Comparison of ENCODE assay signal across 16 cellular contexts in the genomic region with DNA sequence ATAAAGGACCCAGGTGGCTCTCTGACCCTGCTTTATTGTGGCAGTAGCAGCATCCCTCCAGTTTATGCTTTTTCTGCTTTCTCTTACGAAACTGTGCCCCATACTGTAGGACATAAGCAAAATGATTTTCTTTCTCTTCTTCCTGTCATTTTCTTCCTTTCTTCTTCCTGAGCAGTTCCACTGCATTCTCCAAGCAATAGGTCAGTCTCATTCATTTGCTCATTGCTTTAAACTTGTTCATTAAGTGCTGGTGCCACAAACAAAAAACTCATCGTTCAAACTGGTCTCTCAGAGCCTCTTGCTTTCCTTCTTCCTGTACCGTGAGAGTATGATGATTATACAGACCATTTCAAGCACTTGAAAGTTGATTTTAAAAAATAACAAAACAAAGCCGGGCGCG.
DNase-seq lines count a peak whose midpoint lies in the region; ATAC-seq and TF ChIP-seq lines count a peak whose summit lies in the region.
"Had no signal": no experiment of that assay in that cellular context is flagged by ENCODE, and none has a peak within 500 bp of the region (broad histone marks: within the 10 kb centered on the region; RNA-seq: fewer than 3 reads in every experiment).

No MANE protein-coding gene starts in this region.

- H3K4me3 ChIP-seq in fibroblast of lung (replicated peaks in 1 of 4; ENCODE audit: control extremely low read depth in 1 of 4, insufficient read depth in 1 of 4, low read depth in 3 of 4, low read length in 4 of 4) = peak overlapping the region in 1 of 4 experiments; percentile 1
- H3K4me3 ChIP-seq: colonic mucosa had no signal

- TF ChIP-seq CTCF in VCaP (conservative IDR thresholded peaks at IDR 0.05) (no peak), fibroblast of lung (conservative IDR thresholded peaks at IDR 0.05 in 1 of 2, IDR thresholded peaks at IDR 0.05 in 1 of 2; ENCODE audit: low read depth in 1 of 2, low read length in 2 of 2) (no peak)

- no peak for DNase-seq in T-helper 2 cell treated with Interferon-gamma antibody and Interleukin-4, amounts not matched to agents 5 μg/mL and 100 μg/mL, for 36 hours (ENCODE audit: low spot score)
- DNase-seq in T-helper 2 cell (no peak), fibroblast of lung (ENCODE audit: low read depth in 2 of 2) (peak; percentile 51 to 60), sciatic nerve (ENCODE audit: low spot score) (no peak), GM19240 (ENCODE audit: insufficient read length, low spot score) (no peak)
- DNase-seq in stimulated activated effector memory CD8-positive, alpha-beta T cell treated with anti-CD3 and anti-CD28 coated beads, Interleukin-12 subunit alpha, Interleukin-12 subunit beta, amount 100 ng/mL, for 72 hours (ENCODE audit: low spot score in 2 of 2) = no peak
- DNase-seq: activated CD4-positive, alpha-beta T cell treated with anti-CD3 and anti-CD28 coated beads for 1 hour; colonic mucosa; DMS79 treated with DMSO at 0.1 percent for 48 hours; foreskin fibroblast; occipital lobe; Right ventricle myocardium superior; stimulated activated CD4-positive, alpha-beta T cell treated with anti-CD3 and anti-CD28 coated beads, Interleukin-2, amount 100 ng/mL, for 48 hours had no signal

- no peak for ATAC-seq in stimulated activated effector memory CD8-positive, alpha-beta T cell treated with anti-CD3 and anti-CD28 coated beads, Interleukin-12 subunit alpha, Interleukin-12 subunit beta, amount 100 ng/mL, for 72 hours
- no peak for ATAC-seq in sciatic nerve
- no peak for ATAC-seq in HG03045 (IDR thresholded peaks at IDR 0.05; ENCODE audit: unreplicated experiment)

- intact Hi-C loops in sciatic nerve (cut with DNase I) = no loop called here

- peaks cover 3% of the 10 kb centered on the region for H3K79me2 ChIP-seq in fibroblast of lung (ENCODE audit: control insufficient read depth, insufficient read depth, low read length)

- H3K9me3 Mint-ChIP-seq in T-helper 2 cell treated with Interferon-gamma antibody and Interleukin-4, amounts not matched to agents 5 μg/mL and 100 μg/mL, for 36 hours = no peaks in the 10 kb centered on the region
- no peaks in the 10 kb centered on the region for H3K9me3 Mint-ChIP-seq in stimulated activated effector memory CD8-positive, alpha-beta T cell treated with anti-CD3 and anti-CD28 coated beads, Interleukin-12 subunit alpha, Interleukin-12 subunit beta, amount 100 ng/mL, for 72 hours

- peaks cover 9% of the 10 kb centered on the region for H3K4me1 Mint-ChIP-seq in T-helper 2 cell treated with Interferon-gamma antibody and Interleukin-4, amounts not matched to agents 5 μg/mL and 100 μg/mL, for 36 hours (ENCODE audit: low read depth)
- peaks cover 33% of the 10 kb centered on the region for H3K4me1 Mint-ChIP-seq in stimulated activated effector memory CD8-positive, alpha-beta T cell treated with anti-CD3 and anti-CD28 coated beads, Interleukin-12 subunit alpha, Interleukin-12 subunit beta, amount 100 ng/mL, for 72 hours

- H3K4me3 Mint-ChIP-seq in T-helper 2 cell treated with Interferon-gamma antibody and Interleukin-4, amounts not matched to agents 5 μg/mL and 100 μg/mL, for 36 hours = no peak overlapping the region
- peak overlapping the region; percentile 14 for H3K4me3 Mint-ChIP-seq in stimulated activated effector memory CD8-positive, alpha-beta T cell treated with anti-CD3 and anti-CD28 coated beads, Interleukin-12 subunit alpha, Interleukin-12 subunit beta, amount 100 ng/mL, for 72 hours

- H3K36me3 Mint-ChIP-seq in T-helper 2 cell treated with Interferon-gamma antibody and Interleukin-4, amounts not matched to agents 5 μg/mL and 100 μg/mL, for 36 hours (ENCODE audit: low read depth) = peaks cover 2% of the 10 kb centered on the region
- no peaks in the 10 kb centered on the region for H3K36me3 Mint-ChIP-seq in stimulated activated effector memory CD8-positive, alpha-beta T cell treated with anti-CD3 and anti-CD28 coated beads, Interleukin-12 subunit alpha, Interleukin-12 subunit beta, amount 100 ng/mL, for 72 hours

- H3K9ac ChIP-seq in fibroblast of lung (ENCODE audit: insufficient read depth, low read length) = no peak overlapping the region

- H3K27ac Mint-ChIP-seq in T-helper 2 cell treated with Interferon-gamma antibody and Interleukin-4, amounts not matched to agents 5 μg/mL and 100 μg/mL, for 36 hours = peak overlapping the region; percentile 19
- H3K27ac Mint-ChIP-seq in stimulated activated effector memory CD8-positive, alpha-beta T cell treated with anti-CD3 and anti-CD28 coated beads, Interleukin-12 subunit alpha, Interleukin-12 subunit beta, amount 100 ng/mL, for 72 hours = peak overlapping the region; percentile 66
- H3K27ac Mint-ChIP-seq: activated T-helper 2 cell treated with anti-CD3 and anti-CD28 coated beads, Interferon-gamma antibody, Interleukin-2, Interleukin-4, amounts not matched to agents 10 μg/mL and 5 μg/mL and 100 μg/mL, durations not matched to agents 14 hours and 24 hours and 36 hours had no signal

- no peaks in the 10 kb centered on the region for H4K20me1 ChIP-seq in fibroblast of lung (ENCODE audit: control insufficient read depth, extremely low read depth, insufficient read depth, low read length)

- no peaks in the 10 kb centered on the region for H3K9me3 ChIP-seq in fibroblast of lung (ENCODE audit: control insufficient read depth, insufficient read depth, low read depth, low read length)
- H3K9me3 ChIP-seq: colonic mucosa had no signal

- no peaks in the 10 kb centered on the region for H3K36me3 ChIP-seq in fibroblast of lung (ENCODE audit: control insufficient read depth, insufficient read depth, low read length)
- H3K36me3 ChIP-seq: colonic mucosa had no signal

- peak overlapping the region; percentile 4 for H3K4me2 ChIP-seq in fibroblast of lung (ENCODE audit: extremely low read depth, insufficient read depth, low read length)

- H3K27me3 Mint-ChIP-seq in T-helper 2 cell treated with Interferon-gamma antibody and Interleukin-4, amounts not matched to agents 5 μg/mL and 100 μg/mL, for 36 hours (ENCODE audit: low read depth) = no peaks in the 10 kb centered on the region

- H3K27ac ChIP-seq in VCaP = peak overlapping the region; percentile 38; the same call in 1 of the 2 replicates
- peak overlapping the region; percentile 64 for H3K27ac ChIP-seq in fibroblast of lung (ENCODE audit: insufficient read depth, low read length)
- H3K27ac ChIP-seq: colonic mucosa had no signal

- no peaks in the 10 kb centered on the region for H3K27me3 ChIP-seq in fibroblast of lung (ENCODE audit: control insufficient read depth, insufficient read depth, low read length)
- H3K27me3 ChIP-seq: colonic mucosa had no signal

- peak overlapping the region; percentile 60 for H2AFZ ChIP-seq in fibroblast of lung (ENCODE audit: low read length)

- peaks cover 8% of the 10 kb centered on the region for H3K4me1 ChIP-seq in fibroblast of lung (ENCODE audit: control insufficient read depth, extremely low read depth, insufficient read depth, low read length)

Comparison
In these comparisons a context has a peak if more than half of its experiments do, and no peak if none do; other contexts are left out.
1. DNase-seq: peak in fibroblast of lung (2 of 2); none in T-helper 2 cell treated with Interferon-gamma antibody and Interleukin-4, amounts not matched to agents 5 μg/mL and 100 μg/mL, for 36 hours (single experiment), T-helper 2 cell (0 of 5), stimulated activated effector memory CD8-positive, alpha-beta T cell treated with anti-CD3 and anti-CD28 coated beads, Interleukin-12 subunit alpha, Interleukin-12 subunit beta, amount 100 ng/mL, for 72 hours (0 of 2), sciatic nerve (single experiment) and GM19240 (single experiment).